Comparison of ENCODE assay signal across 16 cellular contexts in the genomic region with DNA sequence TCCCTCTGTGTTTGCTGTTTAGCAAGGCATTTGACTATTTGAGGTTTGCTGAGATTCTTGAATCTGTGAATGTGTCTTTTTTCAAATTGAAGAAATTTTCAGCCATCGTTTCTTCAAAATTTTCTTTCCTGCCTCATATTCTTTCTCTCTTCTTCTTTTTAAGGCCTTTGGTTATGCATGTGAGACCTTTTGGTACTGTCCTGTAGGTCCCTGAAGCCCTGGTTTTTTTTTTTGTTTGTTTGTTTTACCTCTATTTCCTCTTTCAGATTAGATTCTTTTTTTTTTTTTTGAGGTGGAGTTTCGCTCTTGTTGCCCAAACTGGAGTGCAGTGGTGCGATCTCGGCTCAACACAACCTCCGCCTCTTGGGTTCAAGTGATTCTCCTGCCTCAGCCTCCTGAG. TPM values are rescaled to one million over a fixed set of nuclear protein-coding genes. Genes with fewer than 3 reads are reported as not detected.
A peak's percentile ranks its signal among the peaks of the same experiment; 100 is the strongest.
DNase-seq lines count a peak whose midpoint lies in the region; ATAC-seq and TF ChIP-seq lines count a peak whose summit lies in the region.
"Had no signal": no experiment of that assay in that cellular context is flagged by ENCODE, and none has a peak within 500 bp of the region (broad histone marks: within the 10 kb centered on the region; RNA-seq: fewer than 3 reads in every experiment).

No MANE protein-coding gene starts in this region.

- POLR2A ChIA-PET in WTC11 (lab: Charles Lee), result no interaction called here

- H3K36me3 Mint-ChIP-seq in WTC11, result peaks cover 20% of the 10 kb centered on the region
- peaks cover 18% of the 10 kb centered on the region for H3K36me3 Mint-ChIP-seq in osteocyte (ENCODE audit: unreplicated experiment)

- H3K9me2 ChIP-seq in DOHH2 (replicated peaks; ENCODE audit: control insufficient read depth, low read length), result no peaks in the 10 kb centered on the region

- H3K4me1 Mint-ChIP-seq in WTC11, result 0 out of 2 replicates have a peak, but pooled peaks cover 3% of the 10 kb centered on the region
- peaks cover 13% of the 10 kb centered on the region for H3K4me1 Mint-ChIP-seq in osteocyte (ENCODE audit: unreplicated experiment)

- H3K4me3 Mint-ChIP-seq in WTC11 (no peak overlapping the region), osteocyte (ENCODE audit: unreplicated experiment) (no peak overlapping the region)
- H3K4me3 Mint-ChIP-seq: CD4-positive, alpha-beta memory T cell; HFFc6 had no signal

- no peak overlapping the region for H3K4me3 ChIP-seq in DOHH2 (ENCODE audit: low read length)
- no peak overlapping the region for H3K4me3 ChIP-seq in uterus
- H3K4me3 ChIP-seq: SJSA1 had no signal

- H3K27me3 Mint-ChIP-seq in WTC11 (ENCODE audit: low read depth) (no peaks in the 10 kb centered on the region), osteocyte (ENCODE audit: unreplicated experiment) (no peaks in the 10 kb centered on the region)
- H3K27me3 Mint-ChIP-seq: CD4-positive, alpha-beta memory T cell had no signal

- H3K36me3 ChIP-seq in DOHH2 (ENCODE audit: control insufficient read depth, low read length), result peaks cover 4% of the 10 kb centered on the region
- no peaks in the 10 kb centered on the region for H3K36me3 ChIP-seq in uterus
- H3K36me3 ChIP-seq: BE2C had no signal

- 0 out of 2 replicates have a peak overlapping the region, but pooled peaks have one; percentile 10 for H3K4me2 ChIP-seq in DOHH2 (ENCODE audit: low read length)

- peaks cover 34% of the 10 kb centered on the region for H3K4me1 ChIP-seq in DOHH2 (ENCODE audit: control insufficient read depth, low read length)
- peaks cover 0 to 3% of the 10 kb centered on the region in 2 donors for H3K4me1 ChIP-seq in uterus
- H3K4me1 ChIP-seq: BE2C, SJSA1 had no signal

- no peaks in the 10 kb centered on the region for H3K27me3 ChIP-seq in DOHH2 (ENCODE audit: control insufficient read depth, low read length)
- no peaks in the 10 kb centered on the region for H3K27me3 ChIP-seq in uterus
- H3K27me3 ChIP-seq: BE2C, SJSA1 had no signal

- H4K20me1 ChIP-seq in DOHH2 (ENCODE audit: control insufficient read depth, insufficient read depth, low read depth, low read length), result no peaks in the 10 kb centered on the region

- intact Hi-C loops in uterus (cut with DNase I; ENCODE audit: low total_unique reads), result no loop called here

- H3K27ac ChIP-seq in DOHH2 (ENCODE audit: low read depth, low read length), result no peak overlapping the region
- H3K27ac ChIP-seq in uterus, result no peak overlapping the region
- H3K27ac ChIP-seq: SJSA1 had no signal

- ATAC-seq in GM21576 (IDR thresholded peaks at IDR 0.05; ENCODE audit: unreplicated experiment) (peak; percentile 36), WTC11 (no peak), HG02610 (IDR thresholded peaks at IDR 0.05; ENCODE audit: unreplicated experiment) (no peak)

- H3K79me2 ChIP-seq in DOHH2 (ENCODE audit: control insufficient read depth, low read length), result peaks cover 96% of the 10 kb centered on the region

- TF ChIP-seq CTCF in DOHH2 (IDR thresholded peaks at IDR 0.05; ENCODE audit: low read depth, low read length, poor library complexity, severe bottlenecking), result no peak
- TF ChIP-seq CTCF in WTC11 (IDR thresholded peaks at IDR 0.05), result no peak
- no peak for TF ChIP-seq CTCF in osteocyte (IDR thresholded peaks at IDR 0.05)
- TF ChIP-seq CTCF in uterus (IDR thresholded peaks at IDR 0.05), result no peak

- TF ChIP-seq POLR2A in uterus (IDR thresholded peaks at IDR 0.05), result no peak

- H3F3A ChIP-seq in DOHH2 (ENCODE audit: control insufficient read depth, insufficient read depth), result no peaks in the 10 kb centered on the region; the same call in 1 of the 2 replicates

- H3K9me3 ChIP-seq in DOHH2 (ENCODE audit: control insufficient read depth, insufficient read depth, low read length) (no peaks in the 10 kb centered on the region), uterus (no peaks in the 10 kb centered on the region)
- H3K9me3 ChIP-seq: BE2C, SJSA1 had no signal

- H3K9me3 Mint-ChIP-seq in WTC11, result peaks cover 10% of the 10 kb centered on the region
- peaks cover 4% of the 10 kb centered on the region for H3K9me3 Mint-ChIP-seq in osteocyte (ENCODE audit: unreplicated experiment)
- H3K9me3 Mint-ChIP-seq: HFFc6 had no signal

- no peak for DNase-seq in WTC11 (ENCODE audit: low spot score)
- DNase-seq in osteocyte (ENCODE audit: extremely low spot score, unreplicated experiment), result no peak
- no peak for DNase-seq in DMS53 treated with DMSO at 0.1 percent for 48 hours (lab: John Stamatoyannopoulos, UW; ENCODE audit: unreplicated experiment)
- DNase-seq in uterus, result no peak
- DNase-seq: BE2C; CD4-positive, alpha-beta memory T cell; DMS79; HFFc6; KBM-7; NCI-H1436; NCI-H2081 treated with DMSO at 0.1 percent for 48 hours; NCI-H510A had no signal

- CTCF ChIA-PET in WTC11 (lab: Charles Lee), result no interaction called here

- H3K27ac Mint-ChIP-seq in WTC11 (peak overlapping the region; percentile 23; the same call in 1 of the 2 replicates), osteocyte (ENCODE audit: unreplicated experiment) (peak overlapping the region; percentile 11)
- H3K27ac Mint-ChIP-seq: HFFc6 had no signal

TF ChIP-seq in WTC11, 78 proteins besides CTCF, POLR2A, EP300 and RAD21:
- no peak for TF ChIP-seq EMX1 (CRISPR knock-in tag; IDR thresholded peaks at IDR 0.05)
- TF ChIP-seq RELA (CRISPR knock-in tag; IDR thresholded peaks at IDR 0.05; ENCODE audit: borderline replicate concordance), result no peak
- no peak for TF ChIP-seq ZNF281 (CRISPR knock-in tag; IDR thresholded peaks at IDR 0.05)
- TF ChIP-seq, protein P1, sequence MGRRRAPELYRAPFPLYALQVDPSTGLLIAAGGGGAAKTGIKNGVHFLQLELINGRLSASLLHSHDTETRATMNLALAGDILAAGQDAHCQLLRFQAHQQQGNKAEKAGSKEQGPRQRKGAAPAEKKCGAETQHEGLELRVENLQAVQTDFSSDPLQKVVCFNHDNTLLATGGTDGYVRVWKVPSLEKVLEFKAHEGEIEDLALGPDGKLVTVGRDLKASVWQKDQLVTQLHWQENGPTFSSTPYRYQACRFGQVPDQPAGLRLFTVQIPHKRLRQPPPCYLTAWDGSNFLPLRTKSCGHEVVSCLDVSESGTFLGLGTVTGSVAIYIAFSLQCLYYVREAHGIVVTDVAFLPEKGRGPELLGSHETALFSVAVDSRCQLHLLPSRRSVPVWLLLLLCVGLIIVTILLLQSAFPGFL (CRISPR knock-in tag; IDR thresholded peaks at IDR 0.05; ENCODE audit: borderline replicate concordance), result no peak
- TF ChIP-seq NR1H2 (CRISPR knock-in tag; IDR thresholded peaks at IDR 0.05), result no peak
- TF ChIP-seq, protein P2, sequence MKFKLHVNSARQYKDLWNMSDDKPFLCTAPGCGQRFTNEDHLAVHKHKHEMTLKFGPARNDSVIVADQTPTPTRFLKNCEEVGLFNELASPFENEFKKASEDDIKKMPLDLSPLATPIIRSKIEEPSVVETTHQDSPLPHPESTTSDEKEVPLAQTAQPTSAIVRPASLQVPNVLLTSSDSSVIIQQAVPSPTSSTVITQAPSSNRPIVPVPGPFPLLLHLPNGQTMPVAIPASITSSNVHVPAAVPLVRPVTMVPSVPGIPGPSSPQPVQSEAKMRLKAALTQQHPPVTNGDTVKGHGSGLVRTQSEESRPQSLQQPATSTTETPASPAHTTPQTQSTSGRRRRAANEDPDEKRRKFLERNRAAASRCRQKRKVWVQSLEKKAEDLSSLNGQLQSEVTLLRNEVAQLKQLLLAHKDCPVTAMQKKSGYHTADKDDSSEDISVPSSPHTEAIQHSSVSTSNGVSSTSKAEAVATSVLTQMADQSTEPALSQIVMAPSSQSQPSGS (CRISPR knock-in tag; IDR thresholded peaks at IDR 0.05; ENCODE audit: borderline replicate concordance, low read depth), result no peak
- TF ChIP-seq ZBTB21 (CRISPR knock-in tag; IDR thresholded peaks at IDR 0.05; ENCODE audit: borderline replicate concordance), result no peak
- TF ChIP-seq FOXJ3 (CRISPR knock-in tag; IDR thresholded peaks at IDR 0.05; ENCODE audit: borderline replicate concordance), result no peak
- no peak for TF ChIP-seq SMAD4 (CRISPR knock-in tag; IDR thresholded peaks at IDR 0.05)
- no peak for TF ChIP-seq MLX (CRISPR knock-in tag; IDR thresholded peaks at IDR 0.05)

RNA-seq across cellular contexts. Expression of gene MLLT10, which starts 45.3 kb away (rescaled TPM):
- 52.7 to 60.3 TPM (median 60.1 TPM) in 3 replicates for total RNA-seq in WTC11 (2021)
- total RNA-seq in osteocyte, result 43.9 and 56.5 TPM in 2 replicates
- 10 to 100 TPM; 34.1 to 71.2 (median 59.8) TPM for total RNA-seq in uterus

RNA-seq across cellular contexts. Expression of gene SKIDA1, which starts 53.8 kb away (rescaled TPM):
- total RNA-seq in WTC11 (2021) (9.4 to 12.9 TPM (median 11.8 TPM) in 3 replicates), osteocyte (4.3 and 4.9 TPM in 2 replicates), uterus (1 to 10 TPM in 2 of 4 donors, under 1 TPM in 1, not detected in 1; 0.26 to 4.9 (median 1.6) TPM)
